Comparison of ENCODE assay signal across 32 cellular contexts in the genomic region with DNA sequence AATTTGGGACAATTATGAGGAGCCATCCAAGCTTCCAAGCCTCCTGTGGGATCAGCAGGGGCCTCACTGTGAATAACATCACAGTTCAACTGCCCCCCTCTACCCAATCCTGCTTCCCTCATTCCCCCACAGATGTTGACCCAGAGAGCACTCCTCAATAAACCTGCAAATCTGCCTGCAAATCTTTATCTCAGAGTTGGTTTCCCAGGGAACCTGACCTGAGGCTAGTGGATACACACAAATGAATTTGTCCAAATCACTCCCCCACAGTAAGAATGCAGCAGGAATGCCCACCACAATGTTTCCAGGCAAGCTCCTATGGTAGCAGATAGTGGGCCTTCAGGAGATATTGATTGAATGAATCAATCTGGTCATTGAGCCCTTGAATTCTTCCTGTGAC.
"Had no signal": no experiment of that assay in that cellular context is flagged by ENCODE, and none has a peak within 500 bp of the region (broad histone marks: within the 10 kb centered on the region; RNA-seq: fewer than 3 reads in every experiment).

No MANE protein-coding gene starts in this region.

- H3K27me3 Mint-ChIP-seq: activated CD4-positive, alpha-beta T cell treated with anti-CD3 and anti-CD28 coated beads for 36 hours; activated CD4-positive, alpha-beta T cell treated with anti-CD3 and anti-CD28 coated beads, Interleukin-2, amount 10 ng/mL, durations not matched to agents 7 days and 5 days; activated CD8-positive, alpha-beta T cell treated with anti-CD3 and anti-CD28 coated beads for 36 hours; activated naive CD4-positive, alpha-beta T cell treated with anti-CD3 and anti-CD28 coated beads, Interleukin-2, amount 10 ng/mL, durations not matched to agents 7 days and 5 days; activated naive CD4-positive, alpha-beta T cell treated with anti-CD3 and anti-CD28 coated beads, Interleukin-2, amount 50 U/mL, for 24 hours; activated naive CD8-positive, alpha-beta T cell; activated naive CD8-positive, alpha-beta T cell treated with anti-CD3 and anti-CD28 coated beads, Interleukin-2, amount 50 U/mL, for 24 hours; activated T-helper 17 cell treated with anti-CD3 and anti-CD28 coated beads, Interleukin-2, amount 50 U/mL, for 72 hours had no signal

- H3K36me3 Mint-ChIP-seq: brain, WTC11 had no signal

- H3K9me3 Mint-ChIP-seq: activated CD8-positive, alpha-beta T cell treated with anti-CD3 and anti-CD28 coated beads for 36 hours; activated naive CD4-positive, alpha-beta T cell treated with anti-CD3 and anti-CD28 coated beads, Interleukin-2, amount 10 ng/mL, durations not matched to agents 7 days and 5 days; activated naive CD4-positive, alpha-beta T cell treated with anti-CD3 and anti-CD28 coated beads, Interleukin-2, amount 50 U/mL, for 24 hours; activated naive CD8-positive, alpha-beta T cell treated with anti-CD3 and anti-CD28 coated beads, Interleukin-2, amount 10 ng/mL, durations not matched to agents 7 days and 5 days; activated naive CD8-positive, alpha-beta T cell treated with anti-CD3 and anti-CD28 coated beads, Interleukin-2, amount 50 U/mL, for 24 hours; activated T-cell treated with anti-CD3 and anti-CD28 coated beads, Interleukin-2, amount 50 U/mL, for 4 hours; activated T-cell treated with anti-CD3 and anti-CD28 coated beads, Interleukin-2, amount 50 U/mL, for 72 hours; activated T-helper 17 cell treated with anti-CD3 and anti-CD28 coated beads, Interleukin-2, amount 50 U/mL, for 72 hours; T-helper 1 cell treated with Interleukin-12 subunit alpha and Interleukin-12 subunit beta and Interleukin-4 antibody, amounts not matched to agents 30 μg/mL and 1 μg/mL, for 36 hours had no signal

- ATAC-seq: activated CD4-positive, alpha-beta T cell treated with anti-CD3 and anti-CD28 coated beads for 36 hours; activated CD4-positive, CD25-positive, alpha-beta regulatory T cell treated with anti-CD3 and anti-CD28 coated beads, Interleukin-2, amount 50 U/mL, for 24 hours; activated CD8-positive, alpha-beta T cell treated with anti-CD3 and anti-CD28 coated beads for 36 hours; activated naive CD8-positive, alpha-beta T cell treated with anti-CD3 and anti-CD28 coated beads, Interleukin-2, amount 50 U/mL, for 24 hours; activated T-cell treated with anti-CD3 and anti-CD28 coated beads, Interleukin-2, amount 50 U/mL, for 4 hours; activated T-cell treated with anti-CD3 and anti-CD28 coated beads, Interleukin-2, amount 50 U/mL, for 72 hours; activated T-helper 17 cell treated with anti-CD3 and anti-CD28 coated beads, Interleukin-2, amount 50 U/mL, for 72 hours; WTC11 had no signal

- DNase-seq: activated CD4-positive, alpha-beta T cell treated with anti-CD3 and anti-CD28 coated beads for 1 hour; activated CD4-positive, alpha-beta T cell treated with anti-CD3 and anti-CD28 coated beads for 36 hours; activated CD4-positive, alpha-beta T cell treated with anti-CD3 and anti-CD28 coated beads for 48 hours; activated CD4-positive, alpha-beta T cell treated with anti-CD3 and anti-CD28 coated beads, Interleukin-2, amount 10 ng/mL, durations not matched to agents 7 days and 5 days; activated CD4-positive, alpha-beta T cell treated with anti-CD3 and anti-CD28 coated beads, Interleukin-2, amount 50 U/mL, for 48 hours; activated CD4-positive, CD25-positive, alpha-beta regulatory T cell; activated CD8-positive, alpha-beta memory T cell treated with anti-CD3 and anti-CD28 coated beads, Interleukin-2, amount 50 U/mL, for 4 hours; activated CD8-positive, alpha-beta T cell treated with anti-CD3 and anti-CD28 coated beads for 36 hours; activated gamma-delta T cell; activated naive CD4-positive, alpha-beta T cell treated with anti-CD3 and anti-CD28 coated beads, Interleukin-2, amount 10 ng/mL, durations not matched to agents 7 days and 5 days; activated naive CD4-positive, alpha-beta T cell treated with Interleukin-2 at 50 U/mL for 16 hours; activated naive CD8-positive, alpha-beta T cell treated with anti-CD3 and anti-CD28 coated beads, Interleukin-2, amount 10 ng/mL, durations not matched to agents 7 days and 5 days; activated naive CD8-positive, alpha-beta T cell treated with anti-CD3 and anti-CD28 coated beads, Interleukin-2, amount 50 U/mL, for 24 hours; activated T-cell treated with anti-CD3 and anti-CD28 coated beads for 4 hours; activated T-cell treated with anti-CD3 and anti-CD28 coated beads, Interleukin-2, amount 50 U/mL, for 1 hour; activated T-cell treated with anti-CD3 and anti-CD28 coated beads, Interleukin-2, amount 50 U/mL, for 4 hours; activated T-cell treated with anti-CD3 and anti-CD28 coated beads, Interleukin-2, amount 50 U/mL, for 72 hours; amygdala; anterior cingulate cortex; central memory CD4-positive, alpha-beta T cell; T-helper 1 cell; T-helper 2 cell; T-helper 9 cell had no signal

- H3K4me3 Mint-ChIP-seq: activated CD4-positive, alpha-beta T cell treated with anti-CD3 and anti-CD28 coated beads for 36 hours; activated CD4-positive, alpha-beta T cell treated with anti-CD3 and anti-CD28 coated beads, Interleukin-2, amount 10 ng/mL, durations not matched to agents 7 days and 5 days; activated CD8-positive, alpha-beta T cell treated with anti-CD3 and anti-CD28 coated beads for 36 hours; activated naive CD4-positive, alpha-beta T cell treated with anti-CD3 and anti-CD28 coated beads, Interleukin-2, amount 10 ng/mL, durations not matched to agents 7 days and 5 days; activated naive CD4-positive, alpha-beta T cell treated with anti-CD3 and anti-CD28 coated beads, Interleukin-2, amount 50 U/mL, for 24 hours; activated naive CD8-positive, alpha-beta T cell; activated naive CD8-positive, alpha-beta T cell treated with anti-CD3 and anti-CD28 coated beads, Interleukin-2, amount 10 ng/mL, durations not matched to agents 7 days and 5 days; activated naive CD8-positive, alpha-beta T cell treated with anti-CD3 and anti-CD28 coated beads, Interleukin-2, amount 50 U/mL, for 24 hours; activated T-cell treated with anti-CD3 and anti-CD28 coated beads, Interleukin-2, amount 50 U/mL, for 4 hours; activated T-cell treated with anti-CD3 and anti-CD28 coated beads, Interleukin-2, amount 50 U/mL, for 72 hours; activated T-helper 1 cell treated with anti-CD3 and anti-CD28 coated beads, Interleukin-12 subunit alpha, Interleukin-12 subunit beta, Interleukin-2, Interleukin-4 antibody, amounts not matched to agents 30 ng/mL and 10 ng/mL and 1 ng/mL, durations not matched to agents 14 hours and 24 hours and 36 hours; activated T-helper 17 cell treated with anti-CD3 and anti-CD28 coated beads, Interleukin-2, amount 50 U/mL, for 72 hours; brain; T-helper 1 cell treated with Interleukin-12 subunit alpha and Interleukin-12 subunit beta and Interleukin-4 antibody, amounts not matched to agents 30 μg/mL and 1 μg/mL, for 36 hours; T-helper 2 cell treated with Interferon-gamma antibody and Interleukin-4, amounts not matched to agents 5 μg/mL and 100 μg/mL, for 36 hours; WTC11 had no signal

- H3K4me1 Mint-ChIP-seq: brain had no signal

- H3K27ac Mint-ChIP-seq: activated CD4-positive, alpha-beta T cell treated with anti-CD3 and anti-CD28 coated beads for 36 hours; activated CD4-positive, alpha-beta T cell treated with anti-CD3 and anti-CD28 coated beads, Interleukin-2, amount 10 ng/mL, durations not matched to agents 7 days and 5 days; activated CD8-positive, alpha-beta T cell treated with anti-CD3 and anti-CD28 coated beads for 36 hours; activated naive CD4-positive, alpha-beta T cell treated with anti-CD3 and anti-CD28 coated beads, Interleukin-2, amount 10 ng/mL, durations not matched to agents 7 days and 5 days; activated naive CD4-positive, alpha-beta T cell treated with anti-CD3 and anti-CD28 coated beads, Interleukin-2, amount 50 U/mL, for 24 hours; activated naive CD8-positive, alpha-beta T cell; activated naive CD8-positive, alpha-beta T cell treated with anti-CD3 and anti-CD28 coated beads, Interleukin-2, amount 10 ng/mL, durations not matched to agents 7 days and 5 days; activated naive CD8-positive, alpha-beta T cell treated with anti-CD3 and anti-CD28 coated beads, Interleukin-2, amount 50 U/mL, for 24 hours; activated T-cell treated with anti-CD3 and anti-CD28 coated beads, Interleukin-2, amount 50 U/mL, for 72 hours; activated T-helper 1 cell treated with anti-CD3 and anti-CD28 coated beads, Interleukin-12 subunit alpha, Interleukin-12 subunit beta, Interleukin-2, Interleukin-4 antibody, amounts not matched to agents 30 ng/mL and 10 ng/mL and 1 ng/mL, durations not matched to agents 14 hours and 24 hours and 36 hours; activated T-helper 17 cell treated with anti-CD3 and anti-CD28 coated beads, Interleukin-2, amount 50 U/mL, for 72 hours; brain; T-helper 1 cell treated with Interleukin-12 subunit alpha and Interleukin-12 subunit beta and Interleukin-4 antibody, amounts not matched to agents 30 μg/mL and 1 μg/mL, for 36 hours; T-helper 2 cell treated with Interferon-gamma antibody and Interleukin-4, amounts not matched to agents 5 μg/mL and 100 μg/mL, for 36 hours; WTC11 had no signal
